ENCODE assay signal across 1 cellular context in genomic region chr3:51718547-51719412, GRCh38.
A peak's percentile ranks its signal among the peaks of the same experiment; 100 is the strongest.
TF ChIP-seq lines count a peak whose summit lies in the region.

No MANE protein-coding gene starts in this region.

TF ChIP-seq in HepG2, 621 proteins besides CTCF, POLR2A, EP300 and RAD21 (continued from another document and continues in another):
- TF ChIP-seq, protein P1, sequence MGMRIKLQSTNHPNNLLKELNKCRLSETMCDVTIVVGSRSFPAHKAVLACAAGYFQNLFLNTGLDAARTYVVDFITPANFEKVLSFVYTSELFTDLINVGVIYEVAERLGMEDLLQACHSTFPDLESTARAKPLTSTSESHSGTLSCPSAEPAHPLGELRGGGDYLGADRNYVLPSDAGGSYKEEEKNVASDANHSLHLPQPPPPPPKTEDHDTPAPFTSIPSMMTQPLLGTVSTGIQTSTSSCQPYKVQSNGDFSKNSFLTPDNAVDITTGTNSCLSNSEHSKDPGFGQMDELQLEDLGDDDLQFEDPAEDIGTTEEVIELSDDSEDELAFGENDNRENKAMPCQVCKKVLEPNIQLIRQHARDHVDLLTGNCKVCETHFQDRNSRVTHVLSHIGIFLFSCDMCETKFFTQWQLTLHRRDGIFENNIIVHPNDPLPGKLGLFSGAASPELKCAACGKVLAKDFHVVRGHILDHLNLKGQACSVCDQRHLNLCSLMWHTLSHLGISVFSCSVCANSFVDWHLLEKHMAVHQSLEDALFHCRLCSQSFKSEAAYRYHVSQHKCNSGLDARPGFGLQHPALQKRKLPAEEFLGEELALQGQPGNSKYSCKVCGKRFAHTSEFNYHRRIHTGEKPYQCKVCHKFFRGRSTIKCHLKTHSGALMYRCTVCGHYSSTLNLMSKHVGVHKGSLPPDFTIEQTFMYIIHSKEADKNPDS (CRISPR knock-in tag; IDR thresholded peaks at IDR 0.05), result no peak
- TF ChIP-seq MIER2 (CRISPR knock-in tag; IDR thresholded peaks at IDR 0.05) (0 out of 2 replicates have a peak, but pooled peaks have one; percentile 26), ZKSCAN1 (IDR thresholded peaks at IDR 0.05; ENCODE audit: low read length) (no peak), POGZ (CRISPR knock-in tag; IDR thresholded peaks at IDR 0.05) (no peak), HOXD1 (CRISPR knock-in tag; IDR thresholded peaks at IDR 0.05) (no peak), MAFF (IDR thresholded peaks at IDR 0.05; ENCODE audit: low read depth, low read length) (no peak), CBFB (CRISPR knock-in tag; IDR thresholded peaks at IDR 0.05) (no peak), ZNF670 (CRISPR knock-in tag; IDR thresholded peaks at IDR 0.05; ENCODE audit: borderline replicate concordance) (0 out of 2 replicates have a peak, but pooled peaks have one; percentile 32), ZNF224 (CRISPR knock-in tag; IDR thresholded peaks at IDR 0.05) (no peak), SP140L (CRISPR knock-in tag; IDR thresholded peaks at IDR 0.05; ENCODE audit: borderline replicate concordance) (no peak), FOXO4 (CRISPR knock-in tag; conservative IDR thresholded peaks at IDR 0.05) (no peak), SOX6 (IDR thresholded peaks at IDR 0.05) (no peak), SOX6 (CRISPR knock-in tag; IDR thresholded peaks at IDR 0.05) (0 out of 2 replicates have a peak, but pooled peaks have one; percentile 9), ARID2 (CRISPR knock-in tag; IDR thresholded peaks at IDR 0.05; ENCODE audit: borderline replicate concordance) (no peak), STAG1 (CRISPR knock-in tag; IDR thresholded peaks at IDR 0.05) (peak; percentile 67), ETV6 (CRISPR knock-in tag; conservative IDR thresholded peaks at IDR 0.05) (no peak), XRCC5 (optimal IDR thresholded peaks at IDR 0.05; ENCODE audit: low read length) (peak; percentile 94), NCOA2 (CRISPR knock-in tag; IDR thresholded peaks at IDR 0.05) (no peak), PHB2 (IDR thresholded peaks at IDR 0.05; ENCODE audit: partially characterized antibody) (no peak), HNRNPL (IDR thresholded peaks at IDR 0.05; ENCODE audit: low read depth, low read length) (peak; percentile 72; the same call in 1 of the 2 replicates), NFIB (CRISPR knock-in tag; IDR thresholded peaks at IDR 0.05; ENCODE audit: borderline replicate concordance) (no peak), MEIS1 (CRISPR knock-in tag; IDR thresholded peaks at IDR 0.05; ENCODE audit: borderline replicate concordance) (no peak), TSC22D2 (CRISPR knock-in tag; IDR thresholded peaks at IDR 0.05; ENCODE audit: borderline replicate concordance) (no peak), ZNF691 (CRISPR knock-in tag; IDR thresholded peaks at IDR 0.05; ENCODE audit: borderline replicate concordance, low read depth) (peak; percentile 46; the same call in 1 of the 2 replicates), BATF2 (CRISPR knock-in tag; IDR thresholded peaks at IDR 0.05) (no peak), TFDP1 (CRISPR knock-in tag; IDR thresholded peaks at IDR 0.05; ENCODE audit: borderline replicate concordance) (no peak), NCOA1 (CRISPR knock-in tag; IDR thresholded peaks at IDR 0.05) (no peak), ZNF292 (CRISPR knock-in tag; IDR thresholded peaks at IDR 0.05; ENCODE audit: borderline replicate concordance, low read depth) (no peak), ZNF124 (CRISPR knock-in tag; IDR thresholded peaks at IDR 0.05) (no peak), TGIF2 (CRISPR knock-in tag; IDR thresholded peaks at IDR 0.05) (no peak), CCDC6 (CRISPR knock-in tag; IDR thresholded peaks at IDR 0.05) (no peak), KLF15 (CRISPR knock-in tag; IDR thresholded peaks at IDR 0.05; ENCODE audit: borderline replicate concordance) (no peak), ZNF468 (CRISPR knock-in tag; IDR thresholded peaks at IDR 0.05) (no peak), EZH2 (conservative IDR thresholded peaks at IDR 0.05; ENCODE audit: low read depth, low read length) (no peak), FIP1L1 (IDR thresholded peaks at IDR 0.05; ENCODE audit: borderline replicate concordance, insufficient read depth, low read depth, low read length) (no peak), ZFY (CRISPR knock-in tag; IDR thresholded peaks at IDR 0.05) (0 out of 2 replicates have a peak, but pooled peaks have one; percentile 12), MBD4 (IDR thresholded peaks at IDR 0.05; ENCODE audit: borderline replicate concordance, low read length) (no peak), ZNF530 (CRISPR knock-in tag; IDR thresholded peaks at IDR 0.05; ENCODE audit: low read depth) (no peak), U2AF1 (optimal IDR thresholded peaks at IDR 0.05; ENCODE audit: low read depth, low read length) (no peak), AGO1 (IDR thresholded peaks at IDR 0.05; ENCODE audit: low read depth, low read length, poor library complexity, severe bottlenecking) (no peak), ELF3 (CRISPR knock-in tag; IDR thresholded peaks at IDR 0.05) (peak; percentile 32; the same call in 1 of the 2 replicates), SALL1 (CRISPR knock-in tag; IDR thresholded peaks at IDR 0.05) (peak; percentile 44; the same call in 1 of the 2 replicates), MED13 (CRISPR knock-in tag; IDR thresholded peaks at IDR 0.05) (no peak), ZNF644 (CRISPR knock-in tag; IDR thresholded peaks at IDR 0.05; ENCODE audit: low read depth) (no peak), NFE2 (CRISPR knock-in tag; IDR thresholded peaks at IDR 0.05) (no peak), PCBP2 (optimal IDR thresholded peaks at IDR 0.05; ENCODE audit: low read depth, low read length, poor library complexity, severe bottlenecking) (no peak), GPN1 (CRISPR knock-in tag; IDR thresholded peaks at IDR 0.05; ENCODE audit: borderline replicate concordance) (no peak), TBX3 (IDR thresholded peaks at IDR 0.05; ENCODE audit: borderline replicate concordance) (no peak), TCF7L2 (IDR thresholded peaks at IDR 0.05; ENCODE audit: low read depth, low read length) (no peak), ZNF562 (CRISPR knock-in tag; IDR thresholded peaks at IDR 0.05; ENCODE audit: borderline replicate concordance) (no peak), SAFB2 (CRISPR knock-in tag; IDR thresholded peaks at IDR 0.05; ENCODE audit: borderline replicate concordance, low read depth) (no peak), ZNF180 (CRISPR knock-in tag; IDR thresholded peaks at IDR 0.05; ENCODE audit: borderline replicate concordance, low read depth) (no peak), ZNF629 (CRISPR knock-in tag; conservative IDR thresholded peaks at IDR 0.05) (no peak), ZNF770 (CRISPR knock-in tag; IDR thresholded peaks at IDR 0.05) (no peak)
- TF ChIP-seq, protein P2, sequence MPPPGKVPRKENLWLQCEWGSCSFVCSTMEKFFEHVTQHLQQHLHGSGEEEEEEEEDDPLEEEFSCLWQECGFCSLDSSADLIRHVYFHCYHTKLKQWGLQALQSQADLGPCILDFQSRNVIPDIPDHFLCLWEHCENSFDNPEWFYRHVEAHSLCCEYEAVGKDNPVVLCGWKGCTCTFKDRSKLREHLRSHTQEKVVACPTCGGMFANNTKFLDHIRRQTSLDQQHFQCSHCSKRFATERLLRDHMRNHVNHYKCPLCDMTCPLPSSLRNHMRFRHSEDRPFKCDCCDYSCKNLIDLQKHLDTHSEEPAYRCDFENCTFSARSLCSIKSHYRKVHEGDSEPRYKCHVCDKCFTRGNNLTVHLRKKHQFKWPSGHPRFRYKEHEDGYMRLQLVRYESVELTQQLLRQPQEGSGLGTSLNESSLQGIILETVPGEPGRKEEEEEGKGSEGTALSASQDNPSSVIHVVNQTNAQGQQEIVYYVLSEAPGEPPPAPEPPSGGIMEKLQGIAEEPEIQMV (CRISPR knock-in tag; IDR thresholded peaks at IDR 0.05; ENCODE audit: low read depth), result no peak
- TF ChIP-seq, protein P3, sequence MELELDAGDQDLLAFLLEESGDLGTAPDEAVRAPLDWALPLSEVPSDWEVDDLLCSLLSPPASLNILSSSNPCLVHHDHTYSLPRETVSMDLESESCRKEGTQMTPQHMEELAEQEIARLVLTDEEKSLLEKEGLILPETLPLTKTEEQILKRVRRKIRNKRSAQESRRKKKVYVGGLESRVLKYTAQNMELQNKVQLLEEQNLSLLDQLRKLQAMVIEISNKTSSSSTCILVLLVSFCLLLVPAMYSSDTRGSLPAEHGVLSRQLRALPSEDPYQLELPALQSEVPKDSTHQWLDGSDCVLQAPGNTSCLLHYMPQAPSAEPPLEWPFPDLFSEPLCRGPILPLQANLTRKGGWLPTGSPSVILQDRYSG (CRISPR knock-in tag; IDR thresholded peaks at IDR 0.05), result no peak
- TF ChIP-seq, protein P4, sequence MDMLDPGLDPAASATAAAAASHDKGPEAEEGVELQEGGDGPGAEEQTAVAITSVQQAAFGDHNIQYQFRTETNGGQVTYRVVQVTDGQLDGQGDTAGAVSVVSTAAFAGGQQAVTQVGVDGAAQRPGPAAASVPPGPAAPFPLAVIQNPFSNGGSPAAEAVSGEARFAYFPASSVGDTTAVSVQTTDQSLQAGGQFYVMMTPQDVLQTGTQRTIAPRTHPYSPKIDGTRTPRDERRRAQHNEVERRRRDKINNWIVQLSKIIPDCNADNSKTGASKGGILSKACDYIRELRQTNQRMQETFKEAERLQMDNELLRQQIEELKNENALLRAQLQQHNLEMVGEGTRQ (IDR thresholded peaks at IDR 0.05; ENCODE audit: low read depth, low read length), result no peak
- TF ChIP-seq, protein P4 (CRISPR knock-in tag; IDR thresholded peaks at IDR 0.05; ENCODE audit: borderline replicate concordance), result no peak
- TF ChIP-seq, protein P5, sequence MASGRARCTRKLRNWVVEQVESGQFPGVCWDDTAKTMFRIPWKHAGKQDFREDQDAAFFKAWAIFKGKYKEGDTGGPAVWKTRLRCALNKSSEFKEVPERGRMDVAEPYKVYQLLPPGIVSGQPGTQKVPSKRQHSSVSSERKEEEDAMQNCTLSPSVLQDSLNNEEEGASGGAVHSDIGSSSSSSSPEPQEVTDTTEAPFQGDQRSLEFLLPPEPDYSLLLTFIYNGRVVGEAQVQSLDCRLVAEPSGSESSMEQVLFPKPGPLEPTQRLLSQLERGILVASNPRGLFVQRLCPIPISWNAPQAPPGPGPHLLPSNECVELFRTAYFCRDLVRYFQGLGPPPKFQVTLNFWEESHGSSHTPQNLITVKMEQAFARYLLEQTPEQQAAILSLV (CRISPR knock-in tag; IDR thresholded peaks at IDR 0.05; ENCODE audit: borderline replicate concordance), result no peak
